1 cellular context compared by ENCODE assay signal in the genomic region with DNA sequence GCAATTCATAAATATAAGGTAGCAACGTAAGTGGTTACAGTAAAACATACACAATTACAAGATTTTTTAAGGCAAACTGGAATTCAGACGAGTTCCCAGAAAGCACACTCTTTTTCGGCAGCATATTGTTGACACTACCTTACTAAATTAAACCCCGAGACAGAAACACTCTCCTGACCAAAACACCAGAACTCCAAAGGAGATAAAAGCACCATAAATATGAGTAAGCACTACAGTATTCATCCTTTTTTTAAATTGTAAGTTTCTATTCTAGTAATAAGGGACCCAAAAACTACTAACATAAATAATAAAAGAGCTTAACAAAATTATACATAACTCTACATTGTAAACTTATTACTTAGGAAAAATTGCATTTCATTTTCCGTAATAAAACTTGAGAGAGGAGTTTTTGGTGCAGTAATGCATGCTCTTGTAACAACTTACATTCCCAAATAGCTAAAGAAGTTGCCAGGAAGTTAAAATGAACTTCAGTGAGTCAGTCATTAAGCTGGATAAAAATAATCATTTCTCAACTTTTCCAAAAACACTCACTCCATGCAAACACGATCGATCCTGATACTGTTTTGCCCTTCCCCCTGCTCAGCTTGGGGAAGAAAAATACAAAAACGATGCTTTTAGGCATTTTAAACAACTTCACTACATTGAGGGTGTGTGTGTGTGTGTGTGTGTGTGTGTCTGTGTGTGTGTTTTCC.
TF ChIP-seq lines count a peak whose summit lies in the region.

No MANE protein-coding gene starts in this region.

TF ChIP-seq in HepG2, 621 proteins besides CTCF, POLR2A, EP300 and RAD21 (continued from another document):
- TF ChIP-seq, protein P1, sequence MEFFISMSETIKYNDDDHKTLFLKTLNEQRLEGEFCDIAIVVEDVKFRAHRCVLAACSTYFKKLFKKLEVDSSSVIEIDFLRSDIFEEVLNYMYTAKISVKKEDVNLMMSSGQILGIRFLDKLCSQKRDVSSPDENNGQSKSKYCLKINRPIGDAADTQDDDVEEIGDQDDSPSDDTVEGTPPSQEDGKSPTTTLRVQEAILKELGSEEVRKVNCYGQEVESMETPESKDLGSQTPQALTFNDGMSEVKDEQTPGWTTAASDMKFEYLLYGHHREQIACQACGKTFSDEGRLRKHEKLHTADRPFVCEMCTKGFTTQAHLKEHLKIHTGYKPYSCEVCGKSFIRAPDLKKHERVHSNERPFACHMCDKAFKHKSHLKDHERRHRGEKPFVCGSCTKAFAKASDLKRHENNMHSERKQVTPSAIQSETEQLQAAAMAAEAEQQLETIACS (CRISPR knock-in tag; IDR thresholded peaks at IDR 0.05) = no peak
- TF ChIP-seq HNRNPK (IDR thresholded peaks at IDR 0.05; ENCODE audit: low read depth, low read length, poor library complexity, severe bottlenecking) = no peak
- no peak for TF ChIP-seq ZBTB1 (CRISPR knock-in tag; IDR thresholded peaks at IDR 0.05; ENCODE audit: borderline replicate concordance)
- TF ChIP-seq TBX3 (IDR thresholded peaks at IDR 0.05; ENCODE audit: borderline replicate concordance) = no peak
- no peak for TF ChIP-seq ZNF558 (CRISPR knock-in tag; IDR thresholded peaks at IDR 0.05; ENCODE audit: borderline replicate concordance)
- no peak for TF ChIP-seq ZNF674 (CRISPR knock-in tag; IDR thresholded peaks at IDR 0.05; ENCODE audit: low read depth)
- TF ChIP-seq ZNF615 (CRISPR knock-in tag; IDR thresholded peaks at IDR 0.05; ENCODE audit: borderline replicate concordance) = no peak
- no peak for TF ChIP-seq NKX3-1 (CRISPR knock-in tag; IDR thresholded peaks at IDR 0.05)
- TF ChIP-seq KAT7 (CRISPR knock-in tag; IDR thresholded peaks at IDR 0.05; ENCODE audit: borderline replicate concordance) = no peak
- TF ChIP-seq, protein P2, sequence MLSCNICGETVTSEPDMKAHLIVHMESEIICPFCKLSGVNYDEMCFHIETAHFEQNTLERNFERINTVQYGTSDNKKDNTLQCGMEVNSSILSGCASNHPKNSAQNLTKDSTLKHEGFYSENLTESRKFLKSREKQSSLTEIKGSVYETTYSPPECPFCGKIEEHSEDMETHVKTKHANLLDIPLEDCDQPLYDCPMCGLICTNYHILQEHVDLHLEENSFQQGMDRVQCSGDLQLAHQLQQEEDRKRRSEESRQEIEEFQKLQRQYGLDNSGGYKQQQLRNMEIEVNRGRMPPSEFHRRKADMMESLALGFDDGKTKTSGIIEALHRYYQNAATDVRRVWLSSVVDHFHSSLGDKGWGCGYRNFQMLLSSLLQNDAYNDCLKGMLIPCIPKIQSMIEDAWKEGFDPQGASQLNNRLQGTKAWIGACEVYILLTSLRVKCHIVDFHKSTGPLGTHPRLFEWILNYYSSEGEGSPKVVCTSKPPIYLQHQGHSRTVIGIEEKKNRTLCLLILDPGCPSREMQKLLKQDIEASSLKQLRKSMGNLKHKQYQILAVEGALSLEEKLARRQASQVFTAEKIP (CRISPR knock-in tag; IDR thresholded peaks at IDR 0.05; ENCODE audit: borderline replicate concordance) = no peak
- TF ChIP-seq, protein P3, sequence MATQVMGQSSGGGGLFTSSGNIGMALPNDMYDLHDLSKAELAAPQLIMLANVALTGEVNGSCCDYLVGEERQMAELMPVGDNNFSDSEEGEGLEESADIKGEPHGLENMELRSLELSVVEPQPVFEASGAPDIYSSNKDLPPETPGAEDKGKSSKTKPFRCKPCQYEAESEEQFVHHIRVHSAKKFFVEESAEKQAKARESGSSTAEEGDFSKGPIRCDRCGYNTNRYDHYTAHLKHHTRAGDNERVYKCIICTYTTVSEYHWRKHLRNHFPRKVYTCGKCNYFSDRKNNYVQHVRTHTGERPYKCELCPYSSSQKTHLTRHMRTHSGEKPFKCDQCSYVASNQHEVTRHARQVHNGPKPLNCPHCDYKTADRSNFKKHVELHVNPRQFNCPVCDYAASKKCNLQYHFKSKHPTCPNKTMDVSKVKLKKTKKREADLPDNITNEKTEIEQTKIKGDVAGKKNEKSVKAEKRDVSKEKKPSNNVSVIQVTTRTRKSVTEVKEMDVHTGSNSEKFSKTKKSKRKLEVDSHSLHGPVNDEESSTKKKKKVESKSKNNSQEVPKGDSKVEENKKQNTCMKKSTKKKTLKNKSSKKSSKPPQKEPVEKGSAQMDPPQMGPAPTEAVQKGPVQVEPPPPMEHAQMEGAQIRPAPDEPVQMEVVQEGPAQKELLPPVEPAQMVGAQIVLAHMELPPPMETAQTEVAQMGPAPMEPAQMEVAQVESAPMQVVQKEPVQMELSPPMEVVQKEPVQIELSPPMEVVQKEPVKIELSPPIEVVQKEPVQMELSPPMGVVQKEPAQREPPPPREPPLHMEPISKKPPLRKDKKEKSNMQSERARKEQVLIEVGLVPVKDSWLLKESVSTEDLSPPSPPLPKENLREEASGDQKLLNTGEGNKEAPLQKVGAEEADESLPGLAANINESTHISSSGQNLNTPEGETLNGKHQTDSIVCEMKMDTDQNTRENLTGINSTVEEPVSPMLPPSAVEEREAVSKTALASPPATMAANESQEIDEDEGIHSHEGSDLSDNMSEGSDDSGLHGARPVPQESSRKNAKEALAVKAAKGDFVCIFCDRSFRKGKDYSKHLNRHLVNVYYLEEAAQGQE (IDR thresholded peaks at IDR 0.05; ENCODE audit: borderline replicate concordance in 1 of 2, low read depth in 1 of 2, low read length in 2 of 2) = no peak
